Comparison of ENCODE assay signal across 8 cellular contexts in genomic region chr13:23980160-23980551, GRCh38.
DNase-seq lines count a peak whose midpoint lies in the region; ATAC-seq lines count a peak whose summit lies in the region.

No MANE protein-coding gene starts in this region.

- peak; percentile 88 for ATAC-seq in GM19328 (IDR thresholded peaks at IDR 0.05; ENCODE audit: unreplicated experiment)
- peak; percentile 93 for ATAC-seq in HG03439 (IDR thresholded peaks at IDR 0.05; ENCODE audit: unreplicated experiment)
- peak; percentile 92 to 94 for ATAC-seq in naive B cell (ENCODE audit: low read depth in 2 of 2)
- peak; percentile 97 for ATAC-seq in stimulated activated effector memory CD8-positive, alpha-beta T cell treated with anti-CD3 and anti-CD28 coated beads, Interleukin-12 subunit alpha, Interleukin-12 subunit beta, amount 100 ng/mL, for 72 hours

- H3K9me3 Mint-ChIP-seq in naive B cell = peaks cover 0 to 3% (median 0%) of the 10 kb centered on the region in 7 donors
- H3K9me3 Mint-ChIP-seq in stimulated activated effector memory CD8-positive, alpha-beta T cell treated with anti-CD3 and anti-CD28 coated beads, Interleukin-12 subunit alpha, Interleukin-12 subunit beta, amount 100 ng/mL, for 72 hours = no peaks in the 10 kb centered on the region

- peaks cover 38 to 53% (median 43%) of the 10 kb centered on the region in 3 donors for H3K27me3 Mint-ChIP-seq in naive B cell

- peaks cover 11 to 16% (median 11%) of the 10 kb centered on the region in 3 donors for H3K4me1 Mint-ChIP-seq in naive B cell
- peaks cover 18% of the 10 kb centered on the region for H3K4me1 Mint-ChIP-seq in stimulated activated effector memory CD8-positive, alpha-beta T cell treated with anti-CD3 and anti-CD28 coated beads, Interleukin-12 subunit alpha, Interleukin-12 subunit beta, amount 100 ng/mL, for 72 hours

- DNase-seq in Ammon's horn (ENCODE audit: low spot score) (peak; percentile 96), OCI-M1 (lab: John Stamatoyannopoulos, UW) (peak; percentile 43), fibroblast of peridontal ligament (ENCODE audit: extremely low read depth) (peak; percentile 75), naive B cell (peak; percentile 75)
- peak; percentile 55 to 72 for DNase-seq in activated T-helper 1 cell treated with anti-CD3 and anti-CD28 coated beads, Interleukin-2, amount 50 U/mL, for 16 hours (ENCODE audit: low read depth in 1 of 2, low spot score in 1 of 2)
- DNase-seq in stimulated activated effector memory CD8-positive, alpha-beta T cell treated with anti-CD3 and anti-CD28 coated beads, Interleukin-12 subunit alpha, Interleukin-12 subunit beta, amount 100 ng/mL, for 72 hours (ENCODE audit: low spot score in 2 of 2) = peak; percentile 89 to 94

- peak overlapping the region; percentile 13 to 97 (median 82) for H3K27ac Mint-ChIP-seq in naive B cell
- peak overlapping the region; percentile 90 for H3K27ac Mint-ChIP-seq in stimulated activated effector memory CD8-positive, alpha-beta T cell treated with anti-CD3 and anti-CD28 coated beads, Interleukin-12 subunit alpha, Interleukin-12 subunit beta, amount 100 ng/mL, for 72 hours

- peak overlapping the region; percentile 68 to 92 (median 88) for H3K4me3 Mint-ChIP-seq in naive B cell
- peak overlapping the region; percentile 79 for H3K4me3 Mint-ChIP-seq in stimulated activated effector memory CD8-positive, alpha-beta T cell treated with anti-CD3 and anti-CD28 coated beads, Interleukin-12 subunit alpha, Interleukin-12 subunit beta, amount 100 ng/mL, for 72 hours

- no peaks in the 10 kb centered on the region for H3K36me3 Mint-ChIP-seq in naive B cell
- H3K36me3 Mint-ChIP-seq in stimulated activated effector memory CD8-positive, alpha-beta T cell treated with anti-CD3 and anti-CD28 coated beads, Interleukin-12 subunit alpha, Interleukin-12 subunit beta, amount 100 ng/mL, for 72 hours = peaks cover 9% of the 10 kb centered on the region

Comparison
In these comparisons a context has a peak if more than half of its experiments do, and no peak if none do; other contexts are left out.
1. Peak in every context shown above with its lines: DNase-seq and ATAC-seq.
2. DNase-seq: peak in every context shown above with its lines; median percentile 96 in Ammon's horn; 92 in stimulated activated effector memory CD8-positive, alpha-beta T cell treated with anti-CD3 and anti-CD28 coated beads, Interleukin-12 subunit alpha, Interleukin-12 subunit beta, amount 100 ng/mL, for 72 hours; 75 in fibroblast of peridontal ligament; 75 in naive B cell; 64 in activated T-helper 1 cell treated with anti-CD3 and anti-CD28 coated beads, Interleukin-2, amount 50 U/mL, for 16 hours; 43 in OCI-M1.